Comparison of ENCODE assay signal across 12 cellular contexts in the genomic region with DNA sequence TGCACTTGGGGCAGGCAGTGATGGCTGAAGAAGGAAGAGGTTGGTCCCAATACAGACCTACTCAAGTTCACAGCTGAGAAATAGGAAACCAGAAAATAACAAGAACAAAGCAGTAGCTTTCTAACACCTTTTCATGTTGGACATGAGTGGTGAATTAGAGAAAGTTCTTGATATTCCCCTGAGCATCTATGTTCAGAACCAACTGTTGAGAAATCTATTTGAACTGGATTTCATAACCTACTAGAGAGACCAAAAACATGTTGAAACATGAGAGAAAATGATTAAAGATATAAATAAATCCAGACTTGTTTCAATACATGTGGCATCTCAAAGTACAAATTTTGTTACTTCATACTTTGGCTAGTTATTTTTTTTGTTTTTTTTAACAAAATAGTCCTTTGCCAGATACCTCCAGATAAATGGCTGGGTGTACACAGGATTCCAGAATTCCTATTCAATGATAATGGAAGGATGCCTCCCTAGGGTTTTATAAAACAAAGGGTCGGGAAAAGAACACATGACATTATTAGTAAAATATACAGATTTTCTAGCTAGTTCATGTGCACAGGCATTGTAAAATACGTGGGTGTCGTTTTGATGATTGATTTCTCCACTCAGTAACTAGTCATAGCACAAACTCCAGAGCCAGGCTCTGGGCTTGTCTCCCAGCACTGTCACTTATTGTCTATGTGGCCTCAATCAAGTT. TPM values are rescaled to one million over a fixed set of nuclear protein-coding genes. Genes with fewer than 3 reads are reported as not detected.
DNase-seq lines count a peak whose midpoint lies in the region; ATAC-seq and TF ChIP-seq lines count a peak whose summit lies in the region.
"Had no signal": no experiment of that assay in that cellular context is flagged by ENCODE, and none has a peak within 500 bp of the region (broad histone marks: within the 10 kb centered on the region; RNA-seq: fewer than 3 reads in every experiment).

No MANE protein-coding gene starts in this region.

- peaks cover 5% of the 10 kb centered on the region for H3K4me1 Mint-ChIP-seq in WTC11

- H3K27ac ChIP-seq in adrenal gland = peak overlapping the region; percentile 41 to 73 (median 50)
- H3K27ac ChIP-seq in thymus (ENCODE audit: low read depth) = peak overlapping the region; percentile 26

- ATAC-seq in left ventricle myocardium superior (peak; percentile 88), WTC11 (no peak)

- H3K36me3 Mint-ChIP-seq in WTC11 = no peaks in the 10 kb centered on the region

- H3K36me3 ChIP-seq in adrenal gland (replicated peaks in 1 of 2) = no peaks in the 10 kb centered on the region
- no peaks in the 10 kb centered on the region for H3K36me3 ChIP-seq in thymus (ENCODE audit: control insufficient read depth, insufficient read depth)

- H3K4me3 Mint-ChIP-seq in WTC11 = no peak overlapping the region

- H3K9me3 ChIP-seq in adrenal gland (replicated peaks in 1 of 3) (no peaks in the 10 kb centered on the region), thymus (ENCODE audit: control insufficient read depth) (no peaks in the 10 kb centered on the region)

- H3K27me3 Mint-ChIP-seq in WTC11 (ENCODE audit: low read depth) = no peaks in the 10 kb centered on the region

- TF ChIP-seq CTCF in adrenal gland (IDR thresholded peaks at IDR 0.05) (no peak), WTC11 (IDR thresholded peaks at IDR 0.05) (no peak)

- H3K4me1 ChIP-seq in adrenal gland (replicated peaks in 1 of 2) = peaks cover 24 to 52% of the 10 kb centered on the region in 2 donors
- no peaks in the 10 kb centered on the region for H3K4me1 ChIP-seq in thymus (ENCODE audit: control insufficient read depth, insufficient read depth, low read length)

- intact Hi-C loops in adrenal gland (cut with DNase I) (no loop called here), left ventricle myocardium superior (cut with micrococcal nuclease) (no loop called here)

- H3K27me3 ChIP-seq in adrenal gland (no peaks in the 10 kb centered on the region), thymus (ENCODE audit: control insufficient read depth, insufficient read depth) (no peaks in the 10 kb centered on the region)

- no peak overlapping the region for H3K27ac Mint-ChIP-seq in WTC11

- DNase-seq in SIG-M5 treated with dmso at 0.1 percent for 504 hours (lab: John Stamatoyannopoulos, UW; ENCODE audit: unreplicated experiment) (peak; percentile 48), SIG-M5 (lab: John Stamatoyannopoulos, UW) (no peak), adrenal gland (no peak), left ventricle myocardium superior (no peak), SHP77 (lab: John Stamatoyannopoulos, UW) (no peak), dedifferentiated amniotic fluid mesenchymal stem cell (ENCODE audit: extremely low spot score) (no peak), WTC11 (ENCODE audit: low spot score) (no peak)
- DNase-seq: 8988T; NCI-H1436; stimulated activated CD4-positive, alpha-beta T cell treated with anti-CD3 and anti-CD28 coated beads, Interleukin-12 subunit alpha, Interleukin-12 subunit beta, amount 100 ng/mL, for 4 hours; stimulated activated naive CD4-positive, alpha-beta T cell treated with Interleukin-2 at 50 U/mL for 16 hours had no signal

- TF ChIP-seq POLR2A in adrenal gland (IDR thresholded peaks at IDR 0.05) = no peak

- WGBS in adrenal gland, 4 donors = 28 to 44% (median 42%) methylated on average over 3 of the region's 3 CpGs
- 77% methylated on average over 3 of the region's 3 CpGs for WGBS in thymus

- H3K4me3 ChIP-seq in adrenal gland (no peak overlapping the region), thymus (ENCODE audit: low read length) (no peak overlapping the region)

- CTCF ChIA-PET in WTC11 (lab: Charles Lee) = no interaction called here

- H3K9me3 Mint-ChIP-seq in WTC11 = no peaks in the 10 kb centered on the region

- POLR2A ChIA-PET in WTC11 (lab: Charles Lee) = no interaction called here

TF ChIP-seq in WTC11, 78 proteins besides CTCF, POLR2A, EP300 and RAD21 (continues in another document):
- no peak for TF ChIP-seq PRRX2 (CRISPR knock-in tag; IDR thresholded peaks at IDR 0.05)
- no peak for TF ChIP-seq ZSCAN18 (CRISPR knock-in tag; IDR thresholded peaks at IDR 0.05)
- TF ChIP-seq ZBTB21 (CRISPR knock-in tag; IDR thresholded peaks at IDR 0.05; ENCODE audit: borderline replicate concordance) = no peak
- no peak for TF ChIP-seq SMAD4 (CRISPR knock-in tag; IDR thresholded peaks at IDR 0.05)
- TF ChIP-seq FOXJ3 (CRISPR knock-in tag; IDR thresholded peaks at IDR 0.05; ENCODE audit: borderline replicate concordance) = no peak
- no peak for TF ChIP-seq SOX15 (CRISPR knock-in tag; IDR thresholded peaks at IDR 0.05)
- no peak for TF ChIP-seq GRHL2 (CRISPR knock-in tag; IDR thresholded peaks at IDR 0.05; ENCODE audit: insufficient replicate concordance, severe bottlenecking)
- no peak for TF ChIP-seq OVOL2 (CRISPR knock-in tag; IDR thresholded peaks at IDR 0.05; ENCODE audit: borderline replicate concordance)
- TF ChIP-seq, protein P1, sequence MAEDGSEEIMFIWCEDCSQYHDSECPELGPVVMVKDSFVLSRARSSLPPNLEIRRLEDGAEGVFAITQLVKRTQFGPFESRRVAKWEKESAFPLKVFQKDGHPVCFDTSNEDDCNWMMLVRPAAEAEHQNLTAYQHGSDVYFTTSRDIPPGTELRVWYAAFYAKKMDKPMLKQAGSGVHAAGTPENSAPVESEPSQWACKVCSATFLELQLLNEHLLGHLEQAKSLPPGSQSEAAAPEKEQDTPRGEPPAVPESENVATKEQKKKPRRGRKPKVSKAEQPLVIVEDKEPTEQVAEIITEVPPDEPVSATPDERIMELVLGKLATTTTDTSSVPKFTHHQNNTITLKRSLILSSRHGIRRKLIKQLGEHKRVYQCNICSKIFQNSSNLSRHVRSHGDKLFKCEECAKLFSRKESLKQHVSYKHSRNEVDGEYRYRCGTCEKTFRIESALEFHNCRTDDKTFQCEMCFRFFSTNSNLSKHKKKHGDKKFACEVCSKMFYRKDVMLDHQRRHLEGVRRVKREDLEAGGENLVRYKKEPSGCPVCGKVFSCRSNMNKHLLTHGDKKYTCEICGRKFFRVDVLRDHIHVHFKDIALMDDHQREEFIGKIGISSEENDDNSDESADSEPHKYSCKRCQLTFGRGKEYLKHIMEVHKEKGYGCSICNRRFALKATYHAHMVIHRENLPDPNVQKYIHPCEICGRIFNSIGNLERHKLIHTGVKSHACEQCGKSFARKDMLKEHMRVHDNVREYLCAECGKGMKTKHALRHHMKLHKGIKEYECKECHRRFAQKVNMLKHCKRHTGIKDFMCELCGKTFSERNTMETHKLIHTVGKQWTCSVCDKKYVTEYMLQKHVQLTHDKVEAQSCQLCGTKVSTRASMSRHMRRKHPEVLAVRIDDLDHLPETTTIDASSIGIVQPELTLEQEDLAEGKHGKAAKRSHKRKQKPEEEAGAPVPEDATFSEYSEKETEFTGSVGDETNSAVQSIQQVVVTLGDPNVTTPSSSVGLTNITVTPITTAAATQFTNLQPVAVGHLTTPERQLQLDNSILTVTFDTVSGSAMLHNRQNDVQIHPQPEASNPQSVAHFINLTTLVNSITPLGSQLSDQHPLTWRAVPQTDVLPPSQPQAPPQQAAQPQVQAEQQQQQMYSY (CRISPR knock-in tag; IDR thresholded peaks at IDR 0.05) = no peak
- no peak for TF ChIP-seq ZNF416 (CRISPR knock-in tag; IDR thresholded peaks at IDR 0.05)
- no peak for TF ChIP-seq EMX1 (CRISPR knock-in tag; IDR thresholded peaks at IDR 0.05)
- no peak for TF ChIP-seq CBFB (CRISPR knock-in tag; IDR thresholded peaks at IDR 0.05; ENCODE audit: low read depth)
- no peak for TF ChIP-seq ZMAT4 (CRISPR knock-in tag; IDR thresholded peaks at IDR 0.05)
- TF ChIP-seq ERG (CRISPR knock-in tag; IDR thresholded peaks at IDR 0.05) = no peak
- TF ChIP-seq ZNF317 (CRISPR knock-in tag; IDR thresholded peaks at IDR 0.05; ENCODE audit: borderline replicate concordance, low read depth) = no peak
- TF ChIP-seq SMAD3 (CRISPR knock-in tag; IDR thresholded peaks at IDR 0.05; ENCODE audit: borderline replicate concordance) = no peak
- TF ChIP-seq RORB (CRISPR knock-in tag; IDR thresholded peaks at IDR 0.05) = no peak

RNA-seq across cellular contexts. Expression of gene TNFSF10, which starts 34.4 kb away (rescaled TPM):
- total RNA-seq in adrenal gland (100 to 1,000 TPM in 3 of 8 donors, 10 to 100 TPM in 5; 15.3 to 518 (median 85.5) TPM), left ventricle myocardium superior (18.8 TPM), WTC11 (2021) (0.22 to 0.39 TPM (median 0.27 TPM) in 3 replicates)
- polyA plus RNA-seq in adrenal gland (10 to 100 TPM; 21.3 to 34.4 (median 31.5) TPM), thymus (38.4 TPM)

Comparison
In these comparisons a context has a peak if more than half of its experiments do, and no peak if none do; other contexts are left out.
1. RNA of gene TNFSF10, which starts 34.4 kb away (total RNA-seq): 15.3 to 518 TPM in adrenal gland and 18.8 TPM in left ventricle myocardium superior (single experiment); 0.22 to 0.39 TPM in WTC11; every median in the first group is over 10 times any median in the second.